15 cellular contexts compared by ENCODE assay signal in the genomic region with DNA sequence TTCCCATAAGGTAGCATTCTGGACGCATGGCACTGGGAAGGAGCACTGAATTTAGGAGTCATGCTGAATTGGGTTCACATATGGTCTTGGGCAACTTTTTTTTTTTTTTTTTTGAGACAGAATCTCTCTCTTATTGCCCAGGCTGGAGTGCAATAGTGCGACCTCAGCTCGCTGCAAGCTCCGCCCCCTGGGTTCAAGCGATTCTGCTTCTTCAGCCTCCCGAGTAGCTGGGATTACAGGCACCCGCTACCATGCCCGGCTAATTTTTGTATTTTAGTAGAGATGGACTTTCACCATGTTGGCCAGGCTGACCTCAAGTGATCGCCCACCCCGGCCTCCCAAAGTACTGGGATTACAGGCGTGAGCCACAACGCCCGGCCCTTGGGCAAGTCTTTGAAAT. TPM values are rescaled to one million over a fixed set of nuclear protein-coding genes. Genes with fewer than 3 reads are reported as not detected.
A peak's percentile ranks its signal among the peaks of the same experiment; 100 is the strongest.
DNase-seq lines count a peak whose midpoint lies in the region; ATAC-seq and TF ChIP-seq lines count a peak whose summit lies in the region.
"Had no signal": no experiment of that assay in that cellular context is flagged by ENCODE, and none has a peak within 500 bp of the region (broad histone marks: within the 10 kb centered on the region; RNA-seq: fewer than 3 reads in every experiment).

No MANE protein-coding gene starts in this region.

- no peaks in the 10 kb centered on the region for H3K9me2 ChIP-seq in MM.1S (replicated peaks; ENCODE audit: insufficient read depth, low read length)

- DNase-seq in cardiac muscle cell (ENCODE audit: low read depth in 1 of 2, low spot score in 1 of 2) (no peak), Right ventricle myocardium superior (no peak), MM.1S (no peak), esophagus squamous epithelium (lab: John Stamatoyannopoulos, UW) (no peak), substantia nigra (lab: John Stamatoyannopoulos, UW) (no peak), GM10266 (ENCODE audit: extremely low spot score) (no peak), lower leg skin (ENCODE audit: low spot score in 2 of 2) (no peak)
- DNase-seq: activated gamma-delta T cell, anterior cingulate cortex, glutamatergic neuron, NCI-H1694, NCI-H446 treated with DMSO at 0.1 percent for 48 hours, ovary, small intestine had no signal

- no peaks in the 10 kb centered on the region for H3K36me3 ChIP-seq in cardiac muscle cell
- no peaks in the 10 kb centered on the region; the same call in 1 of the 2 replicates for H3K36me3 ChIP-seq in MM.1S (replicated peaks; ENCODE audit: insufficient read depth, low read length)
- H3K36me3 ChIP-seq in esophagus squamous epithelium, result no peaks in the 10 kb centered on the region
- H3K36me3 ChIP-seq: ovary had no signal

- no peak overlapping the region for H2AFZ ChIP-seq in MM.1S (ENCODE audit: low read length)

- ATAC-seq in Right ventricle myocardium superior (ENCODE audit: poor library complexity) (no peak), HG03442 (IDR thresholded peaks at IDR 0.05; ENCODE audit: unreplicated experiment) (no peak)

- H3K4me3 ChIP-seq in cardiac muscle cell, result no peak overlapping the region
- no peak overlapping the region for H3K4me3 ChIP-seq in MM.1S (ENCODE audit: low read length)
- no peak overlapping the region for H3K4me3 ChIP-seq in esophagus squamous epithelium
- no peak overlapping the region for H3K4me3 ChIP-seq in lower leg skin (ENCODE audit: low read depth, poor library complexity, severe bottlenecking)
- H3K4me3 ChIP-seq: ovary had no signal

- intact Hi-C loops in Right ventricle myocardium superior (cut with DNase I), result no loop called here
- intact Hi-C loops in esophagus squamous epithelium (cut with DNase I), result no loop called here
- intact Hi-C loops in lower leg skin (cut with DNase I; ENCODE audit: low total_unique reads), result no loop called here

- TF ChIP-seq POLR2A in esophagus squamous epithelium (IDR thresholded peaks at IDR 0.05), result no peak
- TF ChIP-seq POLR2A in lower leg skin (IDR thresholded peaks at IDR 0.05), result no peak

- no peaks in the 10 kb centered on the region; the same call in 1 of the 2 replicates for H4K20me1 ChIP-seq in MM.1S (ENCODE audit: insufficient read depth, low read length)

- peak overlapping the region; percentile 51 for H3K27ac ChIP-seq in cardiac muscle cell
- H3K27ac ChIP-seq in MM.1S (ENCODE audit: low read length), result peak overlapping the region; percentile 71; the same call in 1 of the 2 replicates
- peak overlapping the region; percentile 41 to 82 (median 75) for H3K27ac ChIP-seq in esophagus squamous epithelium
- peak overlapping the region; percentile 68 for H3K27ac ChIP-seq in substantia nigra (ENCODE audit: low read depth, low read length, poor library complexity, severe bottlenecking)
- H3K27ac ChIP-seq: ovary had no signal

- WGBS in esophagus squamous epithelium, 2 donors, result 82 to 86% methylated on average over 12 to 13 of the region's 13 CpGs
- 85 to 88% methylated on average over 13 of the region's 13 CpGs for WGBS in lower leg skin, 2 donors

- H3K9me3 ChIP-seq in cardiac muscle cell (ENCODE audit: low read depth) (no peaks in the 10 kb centered on the region), MM.1S (replicated peaks; ENCODE audit: insufficient read depth, low read length) (no peaks in the 10 kb centered on the region), esophagus squamous epithelium (no peaks in the 10 kb centered on the region)
- H3K9me3 ChIP-seq: ovary had no signal

- no peak overlapping the region for H3K9ac ChIP-seq in MM.1S (ENCODE audit: low read length)

- peak overlapping the region; percentile 58 for H3K4me2 ChIP-seq in MM.1S (ENCODE audit: low read depth, low read length)

- H3K4me1 ChIP-seq in cardiac muscle cell (ENCODE audit: low read depth), result peaks cover 22% of the 10 kb centered on the region
- peaks cover 41% of the 10 kb centered on the region for H3K4me1 ChIP-seq in MM.1S (ENCODE audit: low read length)
- peaks cover 19 to 85% (median 21%) of the 10 kb centered on the region in 3 donors for H3K4me1 ChIP-seq in esophagus squamous epithelium

- H3K79me2 ChIP-seq in MM.1S (ENCODE audit: low read length), result peaks cover 71% of the 10 kb centered on the region

- H3K27me3 ChIP-seq in cardiac muscle cell (no peaks in the 10 kb centered on the region), MM.1S (replicated peaks; ENCODE audit: insufficient read depth, low read length) (no peaks in the 10 kb centered on the region), esophagus squamous epithelium (no peaks in the 10 kb centered on the region)
- H3K27me3 ChIP-seq: ovary had no signal

- TF ChIP-seq CTCF in cardiac muscle cell (IDR thresholded peaks at IDR 0.05; ENCODE audit: low read depth, low read length) (no peak), MM.1S (IDR thresholded peaks at IDR 0.05; ENCODE audit: low read length) (no peak), esophagus squamous epithelium (IDR thresholded peaks at IDR 0.05) (no peak), GM10266 (IDR thresholded peaks at IDR 0.05; ENCODE audit: control insufficient read depth, insufficient read depth, low read depth, missing control alignments) (no peak), lower leg skin (IDR thresholded peaks at IDR 0.05) (no peak)

- peaks cover 21% of the 10 kb centered on the region for H3F3A ChIP-seq in MM.1S (ENCODE audit: insufficient read depth, low read length)

RNA-seq across cellular contexts. Expression of gene DIP2B, which starts 13.3 kb away (rescaled TPM):
- total RNA-seq in cardiac muscle cell (39.3 and 55.1 TPM in 2 replicates), Right ventricle myocardium superior (10.1 TPM), esophagus squamous epithelium (10 to 100 TPM; 31.1 to 57.2 (median 46.5) TPM), lower leg skin (100 to 1,000 TPM in 1 of 4 donors, 10 to 100 TPM in 3; 56.9 to 104 (median 68.6) TPM)
- polyA plus RNA-seq in cardiac muscle cell, result 15.5 and 17.7 TPM in 2 replicates
